14 cellular contexts compared by ENCODE assay signal in genomic region chr3:136932978-136933812, GRCh38. TPM values are rescaled to one million over a fixed set of nuclear protein-coding genes. Genes with fewer than 3 reads are reported as not detected.
A peak's percentile ranks its signal among the peaks of the same experiment; 100 is the strongest.
DNase-seq lines count a peak whose midpoint lies in the region; ATAC-seq and TF ChIP-seq lines count a peak whose summit lies in the region.
"Had no signal": no experiment of that assay in that cellular context is flagged by ENCODE, and none has a peak within 500 bp of the region (broad histone marks: within the 10 kb centered on the region; RNA-seq: fewer than 3 reads in every experiment).

No MANE protein-coding gene starts in this region.

- no peak overlapping the region for H3K4me2 ChIP-seq in IMR-90 (ENCODE audit: low read depth, low read length)
- H3K4me2 ChIP-seq: GM23338 had no signal

- POLR2A ChIA-PET in IMR-90 (lab: Charles Lee; ENCODE audit: unreplicated experiment) = no interaction called here

- TF ChIP-seq POLR2A in IMR-90 (IDR thresholded peaks at IDR 0.05; ENCODE audit: low read depth, low read length) = no peak

- peaks cover 6% of the 10 kb centered on the region for H3K9me1 ChIP-seq in IMR-90 (ENCODE audit: insufficient read depth, low read length)

- H3K4me1 ChIP-seq in IMR-90 (ENCODE audit: control insufficient read depth, insufficient read depth, low read length) = 0 out of 2 replicates have a peak, but pooled peaks cover 2% of the 10 kb centered on the region
- peaks cover 2 to 44% (median 40%) of the 10 kb centered on the region in 5 donors for H3K4me1 ChIP-seq in subcutaneous abdominal adipose tissue (ENCODE audit: control insufficient read depth in 5 of 5, insufficient read depth in 5 of 5, low read length in 5 of 5)

- peaks cover 4% of the 10 kb centered on the region; the same call in 1 of the 2 replicates for H4K20me1 ChIP-seq in IMR-90 (ENCODE audit: insufficient read depth, low read length)

- H3K27ac ChIP-seq in IMR-90 (ENCODE audit: insufficient read depth, low read length) (no peak overlapping the region), epithelial cell of prostate (peak overlapping the region; percentile 77), subcutaneous abdominal adipose tissue (ENCODE audit: low read depth, low read length) (peak overlapping the region; percentile 83)
- H3K27ac ChIP-seq: cardiac muscle cell had no signal

- H2BK20ac ChIP-seq in IMR-90 (ENCODE audit: low read depth, low read length) = no peak overlapping the region

- H2AFZ ChIP-seq in IMR-90 (replicated peaks; ENCODE audit: low read length, poor library complexity) = no peak overlapping the region
- H2AFZ ChIP-seq: GM23338 had no signal

- H3K27me3 ChIP-seq in IMR-90 (ENCODE audit: control insufficient read depth, insufficient read depth, low read length) (no peaks in the 10 kb centered on the region), subcutaneous abdominal adipose tissue (ENCODE audit: control insufficient read depth in 5 of 5, insufficient read depth in 4 of 5, low read length in 5 of 5) (no peaks in the 10 kb centered on the region)
- H3K27me3 ChIP-seq: cardiac muscle cell had no signal

- no peak overlapping the region for H3K4me3 ChIP-seq in IMR-90 (ENCODE audit: insufficient read depth, low read depth, low read length)
- peak overlapping the region in 1 of 5 donors; percentile 2 for H3K4me3 ChIP-seq in subcutaneous abdominal adipose tissue (ENCODE audit: low read depth in 1 of 5, low read length in 5 of 5)
- H3K4me3 ChIP-seq: cardiac muscle cell, GM23338 had no signal

- H3K36me3 Mint-ChIP-seq in activated T-cell treated with anti-CD3 and anti-CD28 coated beads, Interleukin-2, amount 50 U/mL, for 72 hours (ENCODE audit: insufficient read depth in 2 of 2) = peaks cover 9 to 40% of the 10 kb centered on the region in 2 donors

- CTCF ChIA-PET in IMR-90 (lab: Yijun Ruan, JAX) = interaction anchor here (0.6 kb wide), 2 partner anchors 63 to 864 kb away, joined by 3 to 11 read pairs; no protein-coding TSS in a partner anchor

- WGBS in IMR-90 (ENCODE audit: extremely low coverage in 2 of 2, insufficient read length in 1 of 2), 2 experiments = no CpG with 5 or more reads among the region's 2 CpGs

- no peaks in the 10 kb centered on the region for H3K9me3 ChIP-seq in IMR-90 (ENCODE audit: control insufficient read depth, insufficient read depth, low read length)
- peaks cover 0 to 4% (median 0%) of the 10 kb centered on the region in 5 donors for H3K9me3 ChIP-seq in subcutaneous abdominal adipose tissue (ENCODE audit: control insufficient read depth in 5 of 5, low read length in 5 of 5)

- no peaks in the 10 kb centered on the region for H3K27me3 Mint-ChIP-seq in activated T-cell treated with anti-CD3 and anti-CD28 coated beads, Interleukin-2, amount 50 U/mL, for 72 hours (ENCODE audit: low read depth)

- dilution Hi-C loops in IMR-90 (cut with HindIII; ENCODE audit: low sequenced_read_pairs, unreplicated experiment) = no loop called here

- H3K27ac Mint-ChIP-seq in activated T-cell treated with anti-CD3 and anti-CD28 coated beads, Interleukin-2, amount 50 U/mL, for 72 hours = peak overlapping the region; percentile 95
- H3K27ac Mint-ChIP-seq: GM23338 had no signal

- no peak overlapping the region for H3K56ac ChIP-seq in IMR-90 (ENCODE audit: extremely low read depth, insufficient read depth, low read length)

- H3K4me3 Mint-ChIP-seq in activated T-cell treated with anti-CD3 and anti-CD28 coated beads, Interleukin-2, amount 50 U/mL, for 72 hours = peak overlapping the region in 1 of 2 donors; percentile 16
- H3K4me3 Mint-ChIP-seq: GM23338 had no signal

- no peak for TF ChIP-seq CTCF in IMR-90 (conservative IDR thresholded peaks at IDR 0.05; ENCODE audit: low read depth, low read length)

- no peak for TF ChIP-seq RAD21 in IMR-90 (IDR thresholded peaks at IDR 0.05; ENCODE audit: low read length)

- in situ Hi-C loops in IMR-90 (cut with MboI; ENCODE audit: low sequenced_read_pairs) = no loop called here

- H2BK15ac ChIP-seq in IMR-90 (ENCODE audit: low read depth, low read length) = no peak overlapping the region

- H4K5ac ChIP-seq in IMR-90 (ENCODE audit: low read depth, low read length) = no peak overlapping the region

- no peak overlapping the region for H2BK5ac ChIP-seq in IMR-90 (ENCODE audit: low read depth, low read length, poor library complexity, severe bottlenecking)

- no peak overlapping the region for H3K18ac ChIP-seq in IMR-90 (ENCODE audit: low read depth, low read length)

- no peak overlapping the region for H3K9ac ChIP-seq in IMR-90 (ENCODE audit: low read depth, low read length)
- no peak overlapping the region for H3K9ac ChIP-seq in subcutaneous abdominal adipose tissue (ENCODE audit: low read length in 5 of 5)

- no peak overlapping the region for H2AK5ac ChIP-seq in IMR-90 (ENCODE audit: low read depth, low read length)

- no peak overlapping the region for H4K91ac ChIP-seq in IMR-90 (ENCODE audit: insufficient read depth, low read depth, low read length)

- H2BK120ac ChIP-seq in IMR-90 (ENCODE audit: low read depth, low read length) = no peak overlapping the region

- no peak overlapping the region for H4K8ac ChIP-seq in IMR-90 (ENCODE audit: low read depth in 2 of 2, low read length in 2 of 2)

- peaks cover 7% of the 10 kb centered on the region for H3K36me3 ChIP-seq in IMR-90 (ENCODE audit: control insufficient read depth, insufficient read depth, low read length)
- peaks cover 5 to 9% (median 7%) of the 10 kb centered on the region in 5 donors for H3K36me3 ChIP-seq in subcutaneous abdominal adipose tissue (ENCODE audit: control insufficient read depth in 5 of 5, insufficient read depth in 5 of 5, low read length in 5 of 5)

- no peak overlapping the region for H2AK9ac ChIP-seq in IMR-90 (replicated peaks; ENCODE audit: low read depth, low read length, poor library complexity)

- BruUV-seq in IMR-90 (replicated peaks; lab: Mats Ljungman, UMichigan) = no TSS peak

- H3K23ac ChIP-seq in IMR-90 (ENCODE audit: low read depth, low read length) = 0 out of 2 replicates have a peak overlapping the region, but pooled peaks have one; percentile 31

- peak; percentile 35 to 61 for ATAC-seq in activated T-cell treated with anti-CD3 and anti-CD28 coated beads, Interleukin-2, amount 50 U/mL, for 72 hours (replicated peaks in 1 of 2)
- ATAC-seq in IMR-90 (ENCODE audit: low read depth) = no peak
- ATAC-seq: GM23338 had no signal

- H3K4ac ChIP-seq in IMR-90 (ENCODE audit: low read depth, low read length) = no peak overlapping the region

- H3K4me1 Mint-ChIP-seq in activated T-cell treated with anti-CD3 and anti-CD28 coated beads, Interleukin-2, amount 50 U/mL, for 72 hours (ENCODE audit: low read depth) = peaks cover 52% of the 10 kb centered on the region
- H3K4me1 Mint-ChIP-seq: GM23338 had no signal

- intact Hi-C loops in IMR-90 (cut with micrococcal nuclease) = no loop called here

- no peak overlapping the region for H3K14ac ChIP-seq in IMR-90 (replicated peaks; ENCODE audit: low read depth, low read length)

- H3K79me1 ChIP-seq in IMR-90 (ENCODE audit: low read depth in 1 of 2, low read length in 2 of 2) = peaks cover 7 to 48% of the 10 kb centered on the region in 2 experiments

- DNase-seq in activated T-cell treated with anti-CD3 and anti-CD28 coated beads, Interleukin-2, amount 50 U/mL, for 72 hours = no peak
- no peak for DNase-seq in activated T-cell treated with anti-CD3 and anti-CD28 coated beads, Interleukin-2, amount 50 U/mL, for 48 hours
- no peak for DNase-seq in IMR-90
- no peak for DNase-seq in epithelial cell of prostate (ENCODE audit: low read depth, low spot score)
- DNase-seq in NCI-H1092 (lab: John Stamatoyannopoulos, UW) = no peak
- DNase-seq in GF-D8 (lab: John Stamatoyannopoulos, UW) = no peak
- DNase-seq in putamen (ENCODE audit: low spot score) = no peak
- DNase-seq: KBM-7; NCI-H2029 treated with DMSO at 0.1 percent for 48 hours; stimulated activated naive CD4-positive, alpha-beta T cell treated with Interleukin-2 at 50 U/mL for 16 hours; T1000 had no signal

- H3K9me3 Mint-ChIP-seq in activated T-cell treated with anti-CD3 and anti-CD28 coated beads, Interleukin-2, amount 50 U/mL, for 72 hours = peaks cover 0 to 4% of the 10 kb centered on the region in 2 donors

TF ChIP-seq in IMR-90, 13 proteins besides CTCF, POLR2A, EP300 and RAD21:
- no peak for TF ChIP-seq RCOR1 (IDR thresholded peaks at IDR 0.05; ENCODE audit: insufficient replicate concordance, low read length)
- no peak for TF ChIP-seq MAFK (IDR thresholded peaks at IDR 0.05; ENCODE audit: low read depth, low read length)
- TF ChIP-seq ELK1 (IDR thresholded peaks at IDR 0.05; ENCODE audit: borderline replicate concordance, low read depth, low read length) = no peak
- no peak for TF ChIP-seq SMC3 (IDR thresholded peaks at IDR 0.05; ENCODE audit: low read depth, low read length)
- no peak for TF ChIP-seq RFX5 (IDR thresholded peaks at IDR 0.05; ENCODE audit: low read depth, low read length)
- TF ChIP-seq FOS (IDR thresholded peaks at IDR 0.05; ENCODE audit: low read depth, low read length) = no peak
- TF ChIP-seq USF2 (IDR thresholded peaks at IDR 0.05; ENCODE audit: low read depth, low read length) = no peak

RNA-seq across cellular contexts. Expression of gene IL20RB, which starts 24.6 kb away (rescaled TPM):
- 1 to 10 TPM; 1.7 to 2.0 TPM for total RNA-seq in activated T-cell treated with anti-CD3 and anti-CD28 coated beads, Interleukin-2, amount 50 U/mL, for 72 hours
- total RNA-seq in IMR-90 (2012; rRNA removed) = 0.56 and 0.72 TPM in 2 replicates
- 0.72 and 0.97 TPM in 2 replicates for polyA plus RNA-seq in IMR-90 (2012; rRNA removed)
- 0.38 and 0.62 TPM in 2 replicates for polyA plus RNA-seq in IMR-90 (2012; cell fraction: cytosol; rRNA removed)
- polyA plus RNA-seq in IMR-90 (2012; cell fraction: nucleus; rRNA removed; ENCODE audit: low replicate concordance) = 1.1 and 3.3 TPM in 2 replicates
